ENCODE assay signal across 8 cellular contexts in the genomic region with DNA sequence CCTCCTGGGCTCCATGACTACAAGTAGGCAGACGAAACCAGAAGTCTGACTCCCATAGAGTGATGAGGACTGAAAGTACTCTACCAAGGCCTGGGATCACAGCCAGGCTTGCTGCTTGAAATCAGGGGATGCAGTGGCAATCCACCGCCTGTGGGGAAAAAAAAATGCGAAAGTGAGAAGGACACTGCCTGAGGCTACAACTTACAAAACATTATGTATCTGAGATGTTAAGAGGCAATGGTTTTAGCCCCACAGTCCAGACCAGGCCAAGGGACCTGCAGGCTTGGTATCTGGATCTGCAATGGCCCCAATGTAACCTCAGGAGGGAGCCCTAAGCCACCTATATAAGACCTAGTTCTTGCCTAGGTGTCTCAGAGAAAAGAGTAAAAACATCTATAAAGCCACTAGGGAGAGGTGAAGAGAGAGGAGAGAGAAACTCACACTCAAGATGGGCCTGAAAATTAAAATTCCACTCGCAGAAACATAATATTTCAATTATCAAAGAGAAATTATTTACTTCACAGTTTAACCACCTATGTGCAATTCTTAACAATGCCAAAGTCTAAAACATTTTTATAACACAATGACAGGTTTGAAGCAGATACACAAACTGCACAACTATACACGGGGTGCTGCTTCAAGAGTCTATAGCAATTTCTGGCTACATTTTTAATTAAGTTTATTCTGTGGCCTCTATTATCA. TPM values are rescaled to one million over a fixed set of nuclear protein-coding genes. Genes with fewer than 3 reads are reported as not detected.
DNase-seq lines count a peak whose midpoint lies in the region; ATAC-seq and TF ChIP-seq lines count a peak whose summit lies in the region.

No MANE protein-coding gene starts in this region.

- no peaks in the 10 kb centered on the region for H3K27me3 ChIP-seq in H7 (ENCODE audit: control insufficient read depth, insufficient read depth, low read length)
- H3K27me3 ChIP-seq in thoracic aorta (replicated peaks; ENCODE audit: insufficient read depth), result no peaks in the 10 kb centered on the region

- no peaks in the 10 kb centered on the region for H3K36me3 ChIP-seq in H7 (replicated peaks; ENCODE audit: control insufficient read depth, insufficient read depth, low read length)
- no peaks in the 10 kb centered on the region for H3K36me3 ChIP-seq in thoracic aorta

- H3K9me3 ChIP-seq in thoracic aorta, result no peaks in the 10 kb centered on the region

- ATAC-seq in thoracic aorta (ENCODE audit: insufficient number of reproducible peaks, low FRiP score, low read depth), result no peak

- DNase-seq in stimulated activated CD4-positive, alpha-beta T cell treated with anti-CD3 and anti-CD28 coated beads, Interleukin-1b, Interleukin-23, amount 100 ng/mL, for 48 hours, result peak; percentile 15
- no peak for DNase-seq in stimulated activated CD4-positive, alpha-beta T cell treated with anti-CD3 and anti-CD28 coated beads, Interleukin-2, amount 100 ng/mL, for 48 hours
- DNase-seq in H7 (peak; percentile 67), RPMI8226 (peak; percentile 73), cardiac fibroblast (ENCODE audit: low read depth in 2 of 2) (peak; percentile 77 to 87), left kidney (ENCODE audit: low read depth, low spot score) (peak; percentile 87), thoracic aorta (ENCODE audit: low spot score) (no peak)

- peak; percentile 84 for TF ChIP-seq CTCF in LNCAP (IDR thresholded peaks at IDR 0.05)
- peak; percentile 55 for TF ChIP-seq CTCF in cardiac fibroblast (IDR thresholded peaks at IDR 0.05; ENCODE audit: low read depth, low read length)
- peak; percentile 24 for TF ChIP-seq CTCF in thoracic aorta (IDR thresholded peaks at IDR 0.05)

- H3K4me3 ChIP-seq in H7 (ENCODE audit: insufficient read depth, low read depth, low read length), result no peak overlapping the region
- no peak overlapping the region for H3K4me3 ChIP-seq in cardiac fibroblast (replicated peaks in 1 of 2; ENCODE audit: low read depth in 2 of 2, low read length in 2 of 2)
- no peak overlapping the region for H3K4me3 ChIP-seq in thoracic aorta

- peaks cover 0 to 7% of the 10 kb centered on the region in 2 donors for H3K4me1 ChIP-seq in thoracic aorta (ENCODE audit: control insufficient read depth in 1 of 2, low read depth in 2 of 2)

- no peak overlapping the region for H3K27ac ChIP-seq in thoracic aorta

RNA-seq across cellular contexts. Expression of a gene that starts 13.9 kb away (rescaled TPM):
- total RNA-seq in H7 (2014; rRNA removed; shearing (Covaris generic)), result 17.9 and 20.4 TPM in 2 replicates
- total RNA-seq in thoracic aorta, result 100 to 1,000 TPM in 1 of 2 donors, 10 to 100 TPM in 1; 63.1 to 156 TPM

Comparison
In these comparisons a context has a peak if more than half of its experiments do, and no peak if none do; other contexts are left out.
1. DNase-seq: peak in stimulated activated CD4-positive, alpha-beta T cell treated with anti-CD3 and anti-CD28 coated beads, Interleukin-1b, Interleukin-23, amount 100 ng/mL, for 48 hours (single experiment), H7 (single experiment), RPMI8226 (single experiment), cardiac fibroblast (2 of 2) and left kidney (single experiment); none in stimulated activated CD4-positive, alpha-beta T cell treated with anti-CD3 and anti-CD28 coated beads, Interleukin-2, amount 100 ng/mL, for 48 hours (0 of 2) and thoracic aorta (single experiment).
2. CTCF ChIP-seq: peak in every context shown above with its lines; median percentile 84 in LNCAP; 55 in cardiac fibroblast; 24 in thoracic aorta.